28 cellular contexts compared by ENCODE assay signal in genomic region chr4:13461511-13461910, GRCh38.
"Had no signal": no experiment of that assay in that cellular context is flagged by ENCODE, and none has a peak within 500 bp of the region (broad histone marks: within the 10 kb centered on the region; RNA-seq: fewer than 3 reads in every experiment).

No MANE protein-coding gene starts in this region.

- H3K27me3 ChIP-seq: ascending aorta, SJCRH30 had no signal

- ATAC-seq: activated CD8-positive, alpha-beta T cell treated with anti-CD3 and anti-CD28 coated beads for 36 hours; activated T-cell treated with anti-CD3 and anti-CD28 coated beads, Interleukin-2, amount 50 U/mL, for 72 hours; activated T-helper 17 cell treated with anti-CD3 and anti-CD28 coated beads, Interleukin-2, amount 50 U/mL, for 72 hours; K562 had no signal

- H3K4me3 ChIP-seq: ascending aorta, K562, SJCRH30, SK-N-MC had no signal

- H3K9me3 ChIP-seq: ascending aorta, SJCRH30 had no signal

- H3K4me1 ChIP-seq: ascending aorta, SJCRH30 had no signal

- DNase-seq: activated CD4-positive, alpha-beta T cell treated with anti-CD3 and anti-CD28 coated beads, Interleukin-2, amount 10 ng/mL, durations not matched to agents 24 days and 14 days; activated CD4-positive, alpha-beta T cell treated with anti-CD3 and anti-CD28 coated beads, Interleukin-2, amount 50 U/mL, for 4 hours; activated CD8-positive, alpha-beta T cell treated with anti-CD3 and anti-CD28 coated beads for 36 hours; activated effector memory CD4-positive, alpha-beta T cell treated with anti-CD3 and anti-CD28 coated beads, Interleukin-2, amount 50 U/mL, for 16 hours; activated naive CD4-positive, alpha-beta T cell; activated naive CD4-positive, alpha-beta T cell treated with anti-CD3 and anti-CD28 coated beads, Interleukin-2, amount 50 U/mL, for 16 hours; activated naive CD8-positive, alpha-beta T cell treated with anti-CD3 and anti-CD28 coated beads for 36 hours; activated T-cell treated with anti-CD3 and anti-CD28 coated beads, Interleukin-2, amount 50 U/mL, for 1 hour; activated T-cell treated with anti-CD3 and anti-CD28 coated beads, Interleukin-2, amount 50 U/mL, for 72 hours; amygdala; caudate nucleus; NCI-H1092 treated with DMSO at 0.1 percent for 48 hours; NCI-H1417; NCI-H146; NCI-H187; NCI-H2029 treated with DMSO at 0.1 percent for 48 hours; NCI-H2107; NCI-H2171; NCI-H510A; NCI-H526; NCI-H748 treated with DMSO at 0.1 percent for 48 hours; Right ventricle myocardium superior; SJCRH30; T1000 had no signal

- H3K27ac ChIP-seq: ascending aorta, SJCRH30, SK-N-MC had no signal
